8 cellular contexts compared by ENCODE assay signal in the genomic region with DNA sequence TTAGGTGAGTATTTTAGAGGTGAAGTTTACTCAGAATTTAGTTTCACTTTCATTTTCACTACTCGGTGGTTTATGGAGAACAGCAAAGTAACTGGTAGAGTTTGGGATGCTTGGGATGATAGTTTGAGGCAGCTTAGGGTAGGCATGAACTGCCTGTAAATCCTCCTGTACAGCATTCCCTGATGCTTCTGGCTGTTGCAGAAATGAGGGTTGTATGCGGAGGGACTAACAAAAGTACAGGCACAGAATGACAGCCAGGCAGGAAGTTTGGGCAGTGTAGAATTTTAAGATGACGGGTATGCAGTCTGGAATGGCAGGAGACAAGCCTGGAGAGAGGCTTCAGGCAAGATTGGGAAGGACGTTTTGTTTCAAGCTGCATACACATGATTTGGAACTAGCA. TPM values are rescaled to one million over a fixed set of nuclear protein-coding genes. Genes with fewer than 3 reads are reported as not detected.
DNase-seq lines count a peak whose midpoint lies in the region; ATAC-seq and TF ChIP-seq lines count a peak whose summit lies in the region.

No MANE protein-coding gene starts in this region.

- H3K36me3 ChIP-seq in BJ (ENCODE audit: control insufficient read depth, insufficient read depth, low read length) (peaks cover 3% of the 10 kb centered on the region), OCI-LY7 (ENCODE audit: insufficient read depth, low read length) (peaks cover 94% of the 10 kb centered on the region)

- H3K27ac Mint-ChIP-seq in naive thymus-derived CD8-positive, alpha-beta T cell = peak overlapping the region; percentile 79 to 93 (median 88)

- CTCF ChIA-PET in BJ (lab: Yijun Ruan, JAX) (interaction anchor here (1.0 kb wide), 1 partner anchor 11 kb away, joined by 3 read pairs; no protein-coding TSS in a partner anchor), OCI-LY7 (lab: Charles Lee; ENCODE audit: unreplicated experiment) (no interaction called here)

- TF ChIP-seq CTCF in BJ (IDR thresholded peaks at IDR 0.05; ENCODE audit: insufficient read depth, low read depth, low read length) = no peak
- no peak for TF ChIP-seq CTCF in OCI-LY7 (conservative IDR thresholded peaks at IDR 0.05; ENCODE audit: low read length)
- TF ChIP-seq CTCF in dorsolateral prefrontal cortex (IDR thresholded peaks at IDR 0.05 in 54 of 56, conservative IDR thresholded peaks at IDR 0.05 in 2 of 56; ENCODE audit: low read depth in 1 of 56, partially characterized antibody in 56 of 56) = no peak

- H3K4me3 ChIP-seq in BJ (ENCODE audit: low read depth, low read length) = peak overlapping the region; percentile 25
- peak overlapping the region; percentile 14 for H3K4me3 ChIP-seq in OCI-LY7 (ENCODE audit: low read depth, low read length, poor library complexity, severe bottlenecking)
- H3K4me3 ChIP-seq in dorsolateral prefrontal cortex = peak overlapping the region in 55 of 59 donors; percentile 3 to 57 (median 35)

- TSS peak; percentile 10 for BruUV-seq in OCI-LY7 (replicated peaks; lab: Mats Ljungman, UMichigan)

- H2AFZ ChIP-seq in OCI-LY7 (ENCODE audit: low read length) = no peak overlapping the region

- H3K4me1 Mint-ChIP-seq in naive thymus-derived CD8-positive, alpha-beta T cell = peaks cover 34 to 61% (median 50%) of the 10 kb centered on the region in 4 donors

- H3K27ac ChIP-seq in OCI-LY7 (ENCODE audit: low read depth, low read length, poor library complexity, severe bottlenecking) (no peak overlapping the region), dorsolateral prefrontal cortex (peak overlapping the region in 25 of 59 donors; percentile 2 to 74 (median 23))

- H3K9me2 ChIP-seq in OCI-LY7 (ENCODE audit: insufficient read depth, low read length) = no peaks in the 10 kb centered on the region

- H3K9me3 ChIP-seq in OCI-LY7 (ENCODE audit: low read length) = no peaks in the 10 kb centered on the region

- intact Hi-C loops in OCI-LY7 (cut with micrococcal nuclease; ENCODE audit: unreplicated experiment) (no loop called here), dorsolateral prefrontal cortex (cut with DNase I) (no loop called here)

- peaks cover 13% of the 10 kb centered on the region; the same call in 1 of the 2 replicates for H3K79me2 ChIP-seq in OCI-LY7 (ENCODE audit: insufficient read depth, low read depth, low read length)

- H4K20me1 ChIP-seq in OCI-LY7 (ENCODE audit: insufficient read depth, low read length) = no peaks in the 10 kb centered on the region

- no peaks in the 10 kb centered on the region for H3K27me3 Mint-ChIP-seq in naive thymus-derived CD8-positive, alpha-beta T cell

- no peaks in the 10 kb centered on the region for H3K27me3 ChIP-seq in BJ (ENCODE audit: control insufficient read depth, insufficient read depth, low read length)
- H3K27me3 ChIP-seq in dorsolateral prefrontal cortex = no peaks in the 10 kb centered on the region

- peak overlapping the region; percentile 79 to 94 (median 86) for H3K4me3 Mint-ChIP-seq in naive thymus-derived CD8-positive, alpha-beta T cell

- POLR2A ChIA-PET in BJ (lab: Charles Lee) = no interaction called here
- POLR2A ChIA-PET in OCI-LY7 (lab: Charles Lee) = interaction anchor here (1.0 kb wide), 1 partner anchor 8 kb away, joined by 3 read pairs; no protein-coding TSS in a partner anchor
- POLR2A ChIA-PET in naive thymus-derived CD8-positive, alpha-beta T cell (lab: Charles Lee) = no interaction called here

- peak; percentile 35 to 39 for ATAC-seq in naive thymus-derived CD8-positive, alpha-beta T cell
- ATAC-seq in HG03175 (IDR thresholded peaks at IDR 0.05; ENCODE audit: unreplicated experiment) = no peak
- no peak for ATAC-seq in HG03280 (IDR thresholded peaks at IDR 0.05; ENCODE audit: unreplicated experiment)
- no peak for ATAC-seq in GM21390 (IDR thresholded peaks at IDR 0.05; ENCODE audit: unreplicated experiment)

- no peaks in the 10 kb centered on the region for H3K9me3 Mint-ChIP-seq in naive thymus-derived CD8-positive, alpha-beta T cell

- peaks cover 4 to 90% (median 21%) of the 10 kb centered on the region in 3 donors for H3K36me3 Mint-ChIP-seq in naive thymus-derived CD8-positive, alpha-beta T cell

- no peak for DNase-seq in BJ (ENCODE audit: low read depth)
- DNase-seq in OCI-LY7 (ENCODE audit: low spot score) = peak; percentile 10
- DNase-seq in dorsolateral prefrontal cortex = no peak
- DNase-seq in naive thymus-derived CD8-positive, alpha-beta T cell = peak in 3 of 10 donors; percentile 16 to 23 (median 21)
- no peak for DNase-seq in COR-L47 (lab: John Stamatoyannopoulos, UW)

- peaks cover 38% of the 10 kb centered on the region for H3K4me1 ChIP-seq in OCI-LY7 (ENCODE audit: insufficient read depth, low read length, poor library complexity, severe bottlenecking)

- peak overlapping the region; percentile 33; the same call in 1 of the 2 replicates for H3K4me2 ChIP-seq in OCI-LY7 (ENCODE audit: low read length)

RNA-seq across cellular contexts. Expression of a gene that starts 48.0 kb away (rescaled TPM):
- 34.3 and 51.6 TPM in 2 replicates for polyA plus RNA-seq in BJ (2011; rRNA removed)
- 12.8 and 19.4 TPM in 2 replicates for polyA minus RNA-seq in BJ (2011; rRNA and poly(A)+ RNA removed)
- total RNA-seq in OCI-LY7 (2014; rRNA removed; shearing (Covaris generic)) = 47.1 and 50.2 TPM in 2 replicates
- 55.0 and 55.7 TPM in 2 replicates for total RNA-seq in OCI-LY7 (2022)
- total RNA-seq in dorsolateral prefrontal cortex = 10 to 100 TPM; 34.2 to 62.8 (median 46.0) TPM
- 10 to 100 TPM; 49.7 to 54.6 TPM for total RNA-seq in naive thymus-derived CD8-positive, alpha-beta T cell
- 10 to 100 TPM; 49.3 to 59.7 (median 55.7) TPM for polyA plus RNA-seq in naive thymus-derived CD8-positive, alpha-beta T cell

RNA-seq across cellular contexts. Expression of a gene that starts 49.9 kb away (rescaled TPM):
- polyA plus RNA-seq in BJ (2011; rRNA removed) = 71.2 and 89.4 TPM in 2 replicates
- polyA minus RNA-seq in BJ (2011; rRNA and poly(A)+ RNA removed) = 175 and 191 TPM in 2 replicates
- 69.8 and 81.9 TPM in 2 replicates for total RNA-seq in OCI-LY7 (2014; rRNA removed; shearing (Covaris generic))
- total RNA-seq in OCI-LY7 (2022) (104 and 115 TPM in 2 replicates), dorsolateral prefrontal cortex (100 to 1,000 TPM in 2 of 120 experiments, 10 to 100 TPM in 118; 57.0 to 102 (median 77.8) TPM)
- 10 to 100 TPM; 82.2 to 85.4 TPM for total RNA-seq in naive thymus-derived CD8-positive, alpha-beta T cell
- 10 to 100 TPM in 1 of 3 donors, 1 to 10 TPM in 2; 7.8 to 10.7 (median 10.0) TPM for polyA plus RNA-seq in naive thymus-derived CD8-positive, alpha-beta T cell

Comparison
In these comparisons a context has a peak if more than half of its experiments do, and no peak if none do; other contexts are left out.
1. ATAC-seq: peak in naive thymus-derived CD8-positive, alpha-beta T cell (2 of 2); none in HG03175 (single experiment), HG03280 (single experiment) and GM21390 (single experiment).
2. Peak in every context shown above with its lines, with median percentiles within 50 percentile points of each other: H3K4me3 ChIP-seq.